In genomic region chr12:807041-807717, GRCh38 we compare ENCODE assay signal across 11 cellular contexts. TPM values are rescaled to one million over a fixed set of nuclear protein-coding genes. Genes with fewer than 3 reads are reported as not detected.
DNase-seq lines count a peak whose midpoint lies in the region; ATAC-seq and TF ChIP-seq lines count a peak whose summit lies in the region.
"Had no signal": no experiment of that assay in that cellular context is flagged by ENCODE, and none has a peak within 500 bp of the region (broad histone marks: within the 10 kb centered on the region; RNA-seq: fewer than 3 reads in every experiment).

No MANE protein-coding gene starts in this region.

- H4K20me1 ChIP-seq in OCI-LY7 (ENCODE audit: insufficient read depth, low read length) = 0 out of 2 replicates have a peak, but pooled peaks cover 20% of the 10 kb centered on the region

- H3K4me3 ChIP-seq in left lung = no peak overlapping the region
- no peak overlapping the region for H3K4me3 ChIP-seq in OCI-LY7 (ENCODE audit: low read depth, low read length, poor library complexity, severe bottlenecking)
- H3K4me3 ChIP-seq: body of pancreas had no signal

- peaks cover 56% of the 10 kb centered on the region for H3K4me1 Mint-ChIP-seq in T-helper 17 cell

- no peaks in the 10 kb centered on the region for H3K36me3 Mint-ChIP-seq in T-helper 17 cell (ENCODE audit: low read depth)
- H3K36me3 Mint-ChIP-seq: naive B cell had no signal

- peak overlapping the region; percentile 91 for H3K27ac Mint-ChIP-seq in T-helper 17 cell

- POLR2A ChIA-PET in OCI-LY7 (lab: Charles Lee) = interaction anchor here (0.6 to 0.8 kb wide), 4 partner anchors 26 to 130 kb away, joined by 3 read pairs; no protein-coding TSS in a partner anchor

- TF ChIP-seq CTCF in left lung (IDR thresholded peaks at IDR 0.05) (no peak), OCI-LY7 (conservative IDR thresholded peaks at IDR 0.05; ENCODE audit: low read length) (no peak)

- CTCF ChIA-PET in OCI-LY7 (lab: Charles Lee; ENCODE audit: unreplicated experiment) = no interaction called here

- H3K9me3 ChIP-seq in T-helper 17 cell (ENCODE audit: control insufficient read depth, low read length, poor library complexity, severe bottlenecking) = no peaks in the 10 kb centered on the region
- no peaks in the 10 kb centered on the region for H3K9me3 ChIP-seq in left lung
- no peaks in the 10 kb centered on the region for H3K9me3 ChIP-seq in OCI-LY7 (ENCODE audit: low read length)
- H3K9me3 ChIP-seq: body of pancreas had no signal

- H3K79me2 ChIP-seq in OCI-LY7 (ENCODE audit: insufficient read depth, low read depth, low read length) = peaks cover 96% of the 10 kb centered on the region

- no peak overlapping the region for H2AFZ ChIP-seq in OCI-LY7 (ENCODE audit: low read length)

- intact Hi-C loops in left lung (cut with DNase I) = no loop called here
- intact Hi-C loops in OCI-LY7 (cut with micrococcal nuclease; ENCODE audit: unreplicated experiment) = no loop called here

- H3K27me3 ChIP-seq in left lung = no peaks in the 10 kb centered on the region
- H3K27me3 ChIP-seq: body of pancreas had no signal

- no peak overlapping the region for H3K4me2 ChIP-seq in OCI-LY7 (ENCODE audit: low read length)

- no TSS peak for BruUV-seq in OCI-LY7 (replicated peaks; lab: Mats Ljungman, UMichigan)

- H3K4me3 Mint-ChIP-seq in T-helper 17 cell = peak overlapping the region; percentile 67
- H3K4me3 Mint-ChIP-seq: naive B cell had no signal

- H3K36me3 ChIP-seq in left lung (no peaks in the 10 kb centered on the region), OCI-LY7 (ENCODE audit: insufficient read depth, low read length) (no peaks in the 10 kb centered on the region)

- no peaks in the 10 kb centered on the region for H3K27me3 Mint-ChIP-seq in T-helper 17 cell
- H3K27me3 Mint-ChIP-seq: naive B cell had no signal

- ATAC-seq in T-helper 17 cell (peak; percentile 72), left lung (peak; percentile 33), GM19455 (IDR thresholded peaks at IDR 0.05; ENCODE audit: unreplicated experiment) (no peak)
- ATAC-seq: body of pancreas had no signal

- DNase-seq in AG08395 (ENCODE audit: low spot score) = peak; percentile 5
- peak; percentile 34 for DNase-seq in EH (ENCODE audit: low read depth)
- no peak for DNase-seq in T-helper 17 cell
- DNase-seq in left lung = no peak
- DNase-seq in HPDE6-E6E7 (ENCODE audit: extremely low spot score) = no peak
- DNase-seq in OCI-LY7 (ENCODE audit: low spot score) = no peak
- no peak for DNase-seq in NCI-H1048 (lab: John Stamatoyannopoulos, UW)
- DNase-seq: body of pancreas, COR-L47, naive B cell had no signal

- H3K4me1 ChIP-seq in left lung (peaks cover 15 to 84% of the 10 kb centered on the region in 2 donors), OCI-LY7 (ENCODE audit: insufficient read depth, low read length, poor library complexity, severe bottlenecking) (peaks cover 53% of the 10 kb centered on the region)

- H3K9me2 ChIP-seq in OCI-LY7 (ENCODE audit: insufficient read depth, low read length) = no peaks in the 10 kb centered on the region

- H3K27ac ChIP-seq in left lung = peak overlapping the region; percentile 39 to 57
- no peak overlapping the region for H3K27ac ChIP-seq in OCI-LY7 (ENCODE audit: low read depth, low read length, poor library complexity, severe bottlenecking)
- H3K27ac ChIP-seq: body of pancreas had no signal

RNA-seq across cellular contexts. Expression of gene WNK1, which starts 54.8 kb away (rescaled TPM):
- total RNA-seq in T-helper 17 cell = 100 to 1,000 TPM; 215 to 220 TPM
- 100 to 1,000 TPM; 185 to 245 TPM for total RNA-seq in left lung
- 66.4 and 84.1 TPM in 2 replicates for total RNA-seq in OCI-LY7 (2014; rRNA removed; shearing (Covaris generic))
- total RNA-seq in OCI-LY7 (2022) = 131 and 135 TPM in 2 replicates

Comparison
In these comparisons a context has a peak if more than half of its experiments do, and no peak if none do; other contexts are left out.
1. DNase-seq: peak in AG08395 (single experiment) and EH (single experiment); none in T-helper 17 cell (0 of 3), left lung (0 of 2), HPDE6-E6E7 (single experiment), OCI-LY7 (single experiment) and NCI-H1048 (single experiment).